ENCODE assay signal across 19 cellular contexts in genomic region chr10:50358925-50359687, GRCh38.
"Had no signal": no experiment of that assay in that cellular context is flagged by ENCODE, and none has a peak within 500 bp of the region (broad histone marks: within the 10 kb centered on the region; RNA-seq: fewer than 3 reads in every experiment).

No MANE protein-coding gene starts in this region.

- H3K4me3 ChIP-seq: adrenal gland, cardiac muscle cell had no signal

- H3K27ac ChIP-seq: adrenal gland, cardiac muscle cell, epithelial cell of prostate had no signal

- H3K9me3 ChIP-seq: adrenal gland had no signal

- FAIRE-seq: frontal cortex had no signal

- H3K27me3 ChIP-seq: adrenal gland, cardiac muscle cell had no signal

- H3K36me3 ChIP-seq: adrenal gland, cardiac muscle cell had no signal

- DNase-seq: activated CD4-positive, alpha-beta T cell treated with anti-CD3 and anti-CD28 coated beads, Interleukin-2, amount 50 U/mL, for 1 hour; activated CD8-positive, alpha-beta memory T cell treated with anti-CD3 and anti-CD28 coated beads, Interleukin-2, amount 50 U/mL, for 4 hours; activated effector memory CD4-positive, alpha-beta T cell treated with Interleukin-2 at 50 U/mL for 16 hours; activated naive CD4-positive, alpha-beta T cell treated with anti-CD3 and anti-CD28 coated beads, Interleukin-2, amount 50 U/mL, for 16 hours; activated T-cell treated with anti-CD3 and anti-CD28 coated beads, Interleukin-2, amount 50 U/mL, for 48 hours; adrenal gland; hypothalamus; islet precursor cell; left colon; mammary epithelial cell; occipital lobe; stimulated activated CD4-positive, alpha-beta T cell treated with anti-CD3 and anti-CD28 coated beads, Interleukin-12 subunit alpha, Interleukin-12 subunit beta, amount 100 ng/mL, for 4 hours; stimulated activated CD4-positive, alpha-beta T cell treated with anti-CD3 and anti-CD28 coated beads, Interleukin-2, amount 100 ng/mL, for 24 hours; T-helper 1 cell; T-helper 9 cell; trophoblast cell had no signal

- ATAC-seq: left colon had no signal
